9 cellular contexts compared by ENCODE assay signal in genomic region chr2:20625920-20626697, GRCh38. TPM values are rescaled to one million over a fixed set of nuclear protein-coding genes. Genes with fewer than 3 reads are reported as not detected.
DNase-seq lines count a peak whose midpoint lies in the region; ATAC-seq, FAIRE-seq and TF ChIP-seq lines count a peak whose summit lies in the region.
"Had no signal": no experiment of that assay in that cellular context is flagged by ENCODE, and none has a peak within 500 bp of the region (broad histone marks: within the 10 kb centered on the region; RNA-seq: fewer than 3 reads in every experiment).

No MANE protein-coding gene starts in this region.

- H3K36me3 Mint-ChIP-seq in MCF 10A (ENCODE audit: insufficient read depth, unreplicated experiment), result peaks cover 11% of the 10 kb centered on the region

- no peak for TF ChIP-seq EP300 in HepG2 (IDR thresholded peaks at IDR 0.05; ENCODE audit: low read depth in 2 of 2, low read length in 2 of 2)
- TF ChIP-seq EP300 in HepG2 (CRISPR knock-in tag; IDR thresholded peaks at IDR 0.05; ENCODE audit: borderline replicate concordance), result no peak
- TF ChIP-seq EP300 in stomach (IDR thresholded peaks at IDR 0.05), result peak; percentile 55

- no peaks in the 10 kb centered on the region for H3K27me3 ChIP-seq in duodenal mucosa (ENCODE audit: control insufficient read depth in 1 of 2, insufficient read depth in 2 of 2, low read length in 2 of 2)
- no peaks in the 10 kb centered on the region for H3K27me3 ChIP-seq in HepG2 (ENCODE audit: control insufficient read depth in 1 of 2, insufficient read depth in 2 of 2, low read length in 2 of 2)
- H3K27me3 ChIP-seq in stomach, result no peaks in the 10 kb centered on the region

- 96% methylated on average over 12 of the region's 12 CpGs for WGBS in HepG2 (ENCODE audit: low lambda C conversion rate)
- 36 to 66% (median 43%) methylated on average over 11 to 12 of the region's 12 CpGs for WGBS in stomach, 5 donors

- no peak overlapping the region for H3K27ac Mint-ChIP-seq in MCF 10A (ENCODE audit: low read depth, unreplicated experiment)

- no peak for FAIRE-seq in HepG2 (lab: Jason Lieb, UNC)

- H3K4me1 Mint-ChIP-seq in MCF 10A (ENCODE audit: insufficient read depth, unreplicated experiment), result peaks cover under 1% of the 10 kb centered on the region

- peak; percentile 20 for DNase-seq in NCI-H146 treated with DMSO at 0.1 percent for 48 hours (lab: John Stamatoyannopoulos, UW; ENCODE audit: unreplicated experiment)
- no peak for DNase-seq in HepG2 (ENCODE audit: low spot score)
- DNase-seq in stomach, result peak; percentile 60
- no peak for DNase-seq in amniotic stem cell (lab: John Stamatoyannopoulos, UW)
- DNase-seq in MCF 10A (ENCODE audit: unreplicated experiment), result no peak
- DNase-seq in NCI-H128 (lab: John Stamatoyannopoulos, UW; ENCODE audit: unreplicated experiment), result no peak
- no peak for DNase-seq in dermis blood vessel endothelial cell

- no peaks in the 10 kb centered on the region for H3K27me3 Mint-ChIP-seq in MCF 10A (ENCODE audit: insufficient read depth, unreplicated experiment)

- in situ Hi-C loops in HepG2 (cut with HindIII; ENCODE audit: extremely low pct_ligation_motif_present, low pct_unique_long_range_greater_than_20kb), result no loop called here

- H3K9me3 Mint-ChIP-seq in MCF 10A (ENCODE audit: unreplicated experiment), result no peaks in the 10 kb centered on the region

- H3K4me3 ChIP-seq in duodenal mucosa (ENCODE audit: low read depth in 1 of 2, low read length in 2 of 2) (no peak overlapping the region), HepG2 (replicated peaks in 1 of 3; ENCODE audit: insufficient read depth in 1 of 3, low read depth in 2 of 3, low read length in 3 of 3) (no peak overlapping the region), stomach (no peak overlapping the region)

- BruUV-seq in HepG2 (replicated peaks; lab: Mats Ljungman, UMichigan), result no TSS peak
- BruUV-seq in MCF 10A (replicated peaks; lab: Mats Ljungman, UMichigan), result no TSS peak

- no peaks in the 10 kb centered on the region for H3K9me3 ChIP-seq in duodenal mucosa (ENCODE audit: control insufficient read depth in 1 of 2, low read length in 2 of 2)
- no peaks in the 10 kb centered on the region for H3K9me3 ChIP-seq in HepG2 (ENCODE audit: low read length)
- no peaks in the 10 kb centered on the region for H3K9me3 ChIP-seq in stomach

- no peak for TF ChIP-seq RAD21 in HepG2 (CRISPR knock-in tag; IDR thresholded peaks at IDR 0.05)

- no peak overlapping the region for H3K4me3 Mint-ChIP-seq in MCF 10A (ENCODE audit: unreplicated experiment)

- CTCF ChIA-PET in HepG2 (lab: Yijun Ruan, JAX; ENCODE audit: low intra/inter-chr PET ratio, low total read pairs), result no interaction called here
- CTCF ChIA-PET in MCF 10A (lab: Yijun Ruan, JAX), result interaction anchor here (0.6 to 3.4 kb wide), 7 partner anchors 10 to 238 kb away, joined by 3 to 15 read pairs (median 4); no protein-coding TSS in a partner anchor

- H2AFZ ChIP-seq in HepG2 (ENCODE audit: low read length), result no peak overlapping the region

- H4K20me1 ChIP-seq in HepG2 (ENCODE audit: insufficient read depth, low read length), result no peaks in the 10 kb centered on the region

- TF ChIP-seq CTCF in HepG2 (CRISPR knock-in tag; IDR thresholded peaks at IDR 0.05), result no peak
- TF ChIP-seq CTCF in stomach (IDR thresholded peaks at IDR 0.05), result peak in 2 of 7 experiments; percentile 29 to 37
- no peak for TF ChIP-seq CTCF in MCF 10A (IDR thresholded peaks at IDR 0.05; ENCODE audit: unreplicated experiment)

- H3K9ac ChIP-seq in duodenal mucosa (ENCODE audit: low read depth in 1 of 2, low read length in 2 of 2), result peak overlapping the region in 1 of 2 donors; percentile 25
- no peak overlapping the region for H3K9ac ChIP-seq in HepG2 (ENCODE audit: insufficient read depth, low read depth, low read length)

- H3K79me2 ChIP-seq in HepG2 (ENCODE audit: insufficient read depth, low read length), result no peaks in the 10 kb centered on the region

- ATAC-seq in HepG2, result no peak

- intact Hi-C loops in HepG2 (cut with micrococcal nuclease; ENCODE audit: unreplicated experiment), result no loop called here
- intact Hi-C loops in stomach (cut with DNase I; ENCODE audit: low total_unique reads), result no loop called here
- intact Hi-C loops in MCF 10A (cut with micrococcal nuclease), result no loop called here

- peak overlapping the region; percentile 78 for H3K27ac ChIP-seq in duodenal mucosa (ENCODE audit: low read depth, low read length)
- no peak overlapping the region for H3K27ac ChIP-seq in HepG2 (ENCODE audit: extremely low read length, insufficient read depth, low read length)
- peak overlapping the region; percentile 73 to 97 (median 75) for H3K27ac ChIP-seq in stomach

- no peak overlapping the region for H3K4me2 ChIP-seq in HepG2 (ENCODE audit: low read depth, low read length)

- POLR2A ChIA-PET in HepG2 (lab: Yijun Ruan, JAX), result interaction anchor here (1.2 to 2.0 kb wide), 3 partner anchors 8 to 179 kb away, joined by 3 to 9 read pairs (median 3); partner anchors contain the start of gene RHOB
- POLR2A ChIA-PET in MCF 10A (lab: Yijun Ruan, JAX), result interaction anchor here (1.1 kb wide), 1 partner anchor 13 kb away, joined by 4 read pairs; no protein-coding TSS in a partner anchor

- H3K36me3 ChIP-seq in duodenal mucosa (ENCODE audit: control insufficient read depth in 1 of 2, insufficient read depth in 2 of 2, low read length in 2 of 2) (peaks cover 2 to 26% of the 10 kb centered on the region in 2 donors), HepG2 (replicated peaks in 1 of 2; ENCODE audit: control insufficient read depth in 1 of 2, insufficient read depth in 2 of 2, low read length in 2 of 2) (peaks cover 11% of the 10 kb centered on the region in 2 experiments; a peak in 4 of 5 replicates), stomach (peaks cover 28 to 63% (median 51%) of the 10 kb centered on the region in 4 donors)

- H3K4me1 ChIP-seq in duodenal mucosa (ENCODE audit: control insufficient read depth in 1 of 2, insufficient read depth in 2 of 2, low read length in 2 of 2) (peaks cover 0 to 6% of the 10 kb centered on the region in 2 donors), HepG2 (ENCODE audit: insufficient read depth, low read length) (peaks cover 21% of the 10 kb centered on the region), stomach (peaks cover 19 to 47% (median 37%) of the 10 kb centered on the region in 4 donors)

- TF ChIP-seq POLR2A in HepG2 (IDR thresholded peaks at IDR 0.05; ENCODE audit: insufficient read depth in 1 of 2, low read depth in 2 of 2, low read length in 2 of 2) (no peak), stomach (IDR thresholded peaks at IDR 0.05) (no peak)

RNA-seq across cellular contexts. Expression of gene HS1BP3, which starts 24.8 kb away (rescaled TPM):
- 22.0 and 22.8 TPM in 2 replicates for total RNA-seq in HepG2 (2016; rRNA removed; fragmentation: Illumina TruSeq; extraction: Trizol)
- 4.7 and 4.9 TPM in 2 replicates for total RNA-seq in HepG2 (2016; cell fraction: cytosol; rRNA removed; fragmentation: Illumina TruSeq; extraction: Trizol; ENCODE audit: low read depth)
- total RNA-seq in HepG2 (2016; cell fraction: insoluble cytoplasmic fraction; rRNA removed; fragmentation: Illumina TruSeq; extraction: Trizol), result 18.5 and 23.5 TPM in 2 replicates
- 12.9 and 13.2 TPM in 2 replicates for total RNA-seq in HepG2 (2016; cell fraction: membrane; rRNA removed; fragmentation: Illumina TruSeq; extraction: Trizol)
- 16.8 and 19.0 TPM in 2 replicates for total RNA-seq in HepG2 (2016; cell fraction: nucleus; rRNA removed; fragmentation: Illumina TruSeq; extraction: Trizol)
- 15.2 and 17.3 TPM in 2 replicates for polyA plus RNA-seq in HepG2 (2011; rRNA removed)
- 9.2 and 11.9 TPM in 2 replicates for polyA plus RNA-seq in HepG2 (2011; cell fraction: cytosol; rRNA removed)
- 20.1 and 23.4 TPM in 2 replicates for polyA plus RNA-seq in HepG2 (2011; cell fraction: nucleus; rRNA removed)
- 13.4 and 14.5 TPM in 2 replicates for polyA plus RNA-seq in HepG2 (2012)
- 5.3 and 5.4 TPM in 2 replicates for polyA plus RNA-seq in HepG2 (2016; cell fraction: cytosol; fragmentation: Illumina TruSeq; extraction: Trizol; ENCODE audit: low read depth)
- 19.1 and 22.3 TPM in 2 replicates for polyA plus RNA-seq in HepG2 (2016; cell fraction: insoluble cytoplasmic fraction; fragmentation: Illumina TruSeq; extraction: Trizol; ENCODE audit: low read depth)
- polyA plus RNA-seq in HepG2 (2016; cell fraction: membrane; fragmentation: Illumina TruSeq; extraction: Trizol; ENCODE audit: low read depth), result 8.7 and 10.7 TPM in 2 replicates
- 19.4 and 22.9 TPM in 2 replicates for polyA plus RNA-seq in HepG2 (2016; cell fraction: nucleus; fragmentation: Illumina TruSeq; extraction: Trizol; ENCODE audit: insufficient read depth, low read depth)
- polyA minus RNA-seq in HepG2 (2011; rRNA and poly(A)+ RNA removed; ENCODE audit: low replicate concordance), result 14.3 and 29.5 TPM in 2 replicates
- 11.9 and 13.8 TPM in 2 replicates for polyA minus RNA-seq in HepG2 (2011; cell fraction: cytosol; rRNA and poly(A)+ RNA removed)
- 28.6 and 28.8 TPM in 2 replicates for polyA minus RNA-seq in HepG2 (2011; cell fraction: nucleus; rRNA and poly(A)+ RNA removed)
- total RNA-seq in stomach, result 100 to 1,000 TPM in 1 of 5 donors, 10 to 100 TPM in 4; 13.8 to 105 (median 22.5) TPM
- 10 to 100 TPM; 20.6 to 25.2 (median 24.1) TPM for polyA plus RNA-seq in stomach
- 10.0 and 25.1 TPM in 2 replicates for total RNA-seq in MCF 10A (2022)
- total RNA-seq in dermis blood vessel endothelial cell, result 36.9 and 49.9 TPM in 2 replicates

RNA-seq across cellular contexts. Expression of gene GDF7, which starts 40.8 kb away (rescaled TPM):
- 10.2 and 15.0 TPM in 2 replicates for total RNA-seq in HepG2 (2016; rRNA removed; fragmentation: Illumina TruSeq; extraction: Trizol)
- 1.6 and 1.8 TPM in 2 replicates for total RNA-seq in HepG2 (2016; cell fraction: cytosol; rRNA removed; fragmentation: Illumina TruSeq; extraction: Trizol; ENCODE audit: low read depth)
- 9.2 and 15.1 TPM in 2 replicates for total RNA-seq in HepG2 (2016; cell fraction: insoluble cytoplasmic fraction; rRNA removed; fragmentation: Illumina TruSeq; extraction: Trizol)
- total RNA-seq in HepG2 (2016; cell fraction: membrane; rRNA removed; fragmentation: Illumina TruSeq; extraction: Trizol), result 5.3 and 5.6 TPM in 2 replicates
- total RNA-seq in HepG2 (2016; cell fraction: nucleus; rRNA removed; fragmentation: Illumina TruSeq; extraction: Trizol), result 16.7 and 18.1 TPM in 2 replicates
- 1.6 and 3.0 TPM in 2 replicates for polyA plus RNA-seq in HepG2 (2011; rRNA removed)
- polyA plus RNA-seq in HepG2 (2011; cell fraction: cytosol; rRNA removed), result 1.5 and 1.9 TPM in 2 replicates
- 6.3 and 9.6 TPM in 2 replicates for polyA plus RNA-seq in HepG2 (2011; cell fraction: nucleus; rRNA removed)
- 4.5 and 5.8 TPM in 2 replicates for polyA plus RNA-seq in HepG2 (2012)
- 0.75 and 0.80 TPM in 2 replicates for polyA plus RNA-seq in HepG2 (2016; cell fraction: cytosol; fragmentation: Illumina TruSeq; extraction: Trizol; ENCODE audit: low read depth)
- 5.6 and 5.9 TPM in 2 replicates for polyA plus RNA-seq in HepG2 (2016; cell fraction: insoluble cytoplasmic fraction; fragmentation: Illumina TruSeq; extraction: Trizol; ENCODE audit: low read depth)
- 2.3 and 2.7 TPM in 2 replicates for polyA plus RNA-seq in HepG2 (2016; cell fraction: membrane; fragmentation: Illumina TruSeq; extraction: Trizol; ENCODE audit: low read depth)
- polyA plus RNA-seq in HepG2 (2016; cell fraction: nucleus; fragmentation: Illumina TruSeq; extraction: Trizol; ENCODE audit: insufficient read depth, low read depth), result 19.8 and 21.2 TPM in 2 replicates
- 5.0 TPM in 1 of 2 replicates, not detected in the other for polyA minus RNA-seq in HepG2 (2011; rRNA and poly(A)+ RNA removed; ENCODE audit: low replicate concordance)
- polyA minus RNA-seq in HepG2 (2011; cell fraction: cytosol; rRNA and poly(A)+ RNA removed), result 2.5 and 4.1 TPM in 2 replicates
- polyA minus RNA-seq in HepG2 (2011; cell fraction: nucleus; rRNA and poly(A)+ RNA removed), result 2.4 and 4.5 TPM in 2 replicates
- total RNA-seq in stomach, result 1 to 10 TPM in 1 of 5 donors, under 1 TPM in 2, not detected in 2; 0.37 to 1.3 (median 0.45) TPM
- under 1 TPM in 2 of 3 donors, not detected in 1; 0.10 to 0.12 TPM for polyA plus RNA-seq in stomach
- not detected in 2 replicates for total RNA-seq in MCF 10A (2022)
- total RNA-seq in dermis blood vessel endothelial cell, result 5.4 and 28.1 TPM in 2 replicates
- total RNA-seq: RPMI7951 had no signal

Comparison
In these comparisons a context has a peak if more than half of its experiments do, and no peak if none do; other contexts are left out.
1. DNase-seq: peak in NCI-H146 treated with DMSO at 0.1 percent for 48 hours (single experiment) and stomach (single experiment); none in HepG2 (single experiment), amniotic stem cell (single experiment), MCF 10A (single experiment), NCI-H128 (single experiment) and dermis blood vessel endothelial cell (single experiment).